1 cellular context compared by ENCODE assay signal in the genomic region with DNA sequence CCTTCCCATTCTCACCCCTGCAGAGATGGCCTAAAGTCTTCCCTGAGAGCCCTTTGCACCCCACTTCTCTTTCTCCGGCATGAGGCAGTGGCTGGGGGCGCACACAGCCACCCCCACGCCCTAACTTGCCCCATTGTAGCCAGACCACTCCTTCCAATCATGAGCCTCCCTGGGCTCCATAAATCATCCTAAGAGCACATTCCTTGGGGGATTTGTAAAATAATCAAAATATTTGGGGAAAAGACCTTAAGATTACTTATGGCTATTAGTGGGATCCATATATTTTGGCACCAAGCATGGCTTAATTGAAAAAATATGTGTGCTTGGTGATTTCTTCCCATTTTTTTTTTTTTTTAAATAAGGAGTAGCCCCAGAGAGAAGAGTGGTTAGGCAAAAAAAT.
TF ChIP-seq lines count a peak whose summit lies in the region.

No MANE protein-coding gene starts in this region.

TF ChIP-seq in GM23338, 12 proteins besides CTCF, POLR2A, EP300 and RAD21 (continued from another document):
- TF ChIP-seq, protein P1, sequence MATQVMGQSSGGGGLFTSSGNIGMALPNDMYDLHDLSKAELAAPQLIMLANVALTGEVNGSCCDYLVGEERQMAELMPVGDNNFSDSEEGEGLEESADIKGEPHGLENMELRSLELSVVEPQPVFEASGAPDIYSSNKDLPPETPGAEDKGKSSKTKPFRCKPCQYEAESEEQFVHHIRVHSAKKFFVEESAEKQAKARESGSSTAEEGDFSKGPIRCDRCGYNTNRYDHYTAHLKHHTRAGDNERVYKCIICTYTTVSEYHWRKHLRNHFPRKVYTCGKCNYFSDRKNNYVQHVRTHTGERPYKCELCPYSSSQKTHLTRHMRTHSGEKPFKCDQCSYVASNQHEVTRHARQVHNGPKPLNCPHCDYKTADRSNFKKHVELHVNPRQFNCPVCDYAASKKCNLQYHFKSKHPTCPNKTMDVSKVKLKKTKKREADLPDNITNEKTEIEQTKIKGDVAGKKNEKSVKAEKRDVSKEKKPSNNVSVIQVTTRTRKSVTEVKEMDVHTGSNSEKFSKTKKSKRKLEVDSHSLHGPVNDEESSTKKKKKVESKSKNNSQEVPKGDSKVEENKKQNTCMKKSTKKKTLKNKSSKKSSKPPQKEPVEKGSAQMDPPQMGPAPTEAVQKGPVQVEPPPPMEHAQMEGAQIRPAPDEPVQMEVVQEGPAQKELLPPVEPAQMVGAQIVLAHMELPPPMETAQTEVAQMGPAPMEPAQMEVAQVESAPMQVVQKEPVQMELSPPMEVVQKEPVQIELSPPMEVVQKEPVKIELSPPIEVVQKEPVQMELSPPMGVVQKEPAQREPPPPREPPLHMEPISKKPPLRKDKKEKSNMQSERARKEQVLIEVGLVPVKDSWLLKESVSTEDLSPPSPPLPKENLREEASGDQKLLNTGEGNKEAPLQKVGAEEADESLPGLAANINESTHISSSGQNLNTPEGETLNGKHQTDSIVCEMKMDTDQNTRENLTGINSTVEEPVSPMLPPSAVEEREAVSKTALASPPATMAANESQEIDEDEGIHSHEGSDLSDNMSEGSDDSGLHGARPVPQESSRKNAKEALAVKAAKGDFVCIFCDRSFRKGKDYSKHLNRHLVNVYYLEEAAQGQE (IDR thresholded peaks at IDR 0.05; ENCODE audit: unreplicated experiment), result no peak
